1 cellular context compared by ENCODE assay signal in genomic region chr19:18014197-18014596, GRCh38.
TF ChIP-seq lines count a peak whose summit lies in the region.

No MANE protein-coding gene starts in this region.

TF ChIP-seq in liver, 16 proteins besides CTCF, POLR2A, EP300 and RAD21 (continued from another document):
- no peak for TF ChIP-seq ZBTB33 (IDR thresholded peaks at IDR 0.05)
